In the genomic region with DNA sequence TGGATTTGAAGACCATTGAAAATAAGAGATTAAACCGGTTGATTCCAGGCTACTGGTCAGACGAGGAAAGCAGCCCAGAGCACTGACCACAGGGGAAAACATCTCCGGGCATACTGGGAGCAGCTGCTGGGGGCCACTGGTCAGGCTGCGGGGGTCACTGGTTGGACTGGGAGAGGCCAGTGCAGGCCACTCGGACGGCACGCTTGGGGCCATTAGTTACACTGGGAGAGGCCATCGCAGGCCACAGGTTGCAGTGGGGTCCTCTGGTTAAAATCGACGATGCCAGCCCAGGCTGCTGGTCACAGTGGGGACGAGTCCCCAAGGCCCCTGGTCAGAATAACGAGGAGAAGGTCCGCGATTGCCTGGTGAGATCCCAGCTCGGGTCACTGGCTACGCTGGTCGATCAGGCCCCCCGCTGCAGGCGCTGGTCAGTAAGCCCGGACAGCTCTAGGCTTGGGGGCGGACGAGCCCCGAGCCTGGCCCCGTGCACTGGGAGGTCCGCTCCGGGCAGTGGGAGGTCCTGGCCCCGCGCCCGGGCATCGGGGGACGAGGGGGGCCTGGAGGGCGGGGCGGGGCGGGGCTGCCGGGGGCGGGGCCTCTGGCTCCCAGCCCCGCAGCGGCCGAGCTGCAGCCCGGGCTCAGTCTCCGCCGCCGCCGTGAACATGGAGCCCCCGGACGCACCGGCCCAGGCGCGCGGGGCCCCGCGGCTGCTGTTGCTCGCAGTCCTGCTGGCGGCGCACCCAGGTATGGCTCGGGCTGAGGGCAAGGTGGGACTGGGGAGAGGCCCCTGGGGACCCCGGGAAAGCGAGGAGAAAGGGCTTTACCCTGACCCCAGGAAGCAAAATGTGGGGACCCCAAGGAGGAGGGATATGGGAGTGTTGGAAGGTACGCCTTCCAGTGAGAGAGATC, we compare ENCODE assay signal across 8 cellular contexts. TPM values are rescaled to one million over a fixed set of nuclear protein-coding genes. Genes with fewer than 3 reads are reported as not detected.
DNase-seq lines count a peak whose midpoint lies in the region; ATAC-seq and TF ChIP-seq lines count a peak whose summit lies in the region.

A gene with protein sequence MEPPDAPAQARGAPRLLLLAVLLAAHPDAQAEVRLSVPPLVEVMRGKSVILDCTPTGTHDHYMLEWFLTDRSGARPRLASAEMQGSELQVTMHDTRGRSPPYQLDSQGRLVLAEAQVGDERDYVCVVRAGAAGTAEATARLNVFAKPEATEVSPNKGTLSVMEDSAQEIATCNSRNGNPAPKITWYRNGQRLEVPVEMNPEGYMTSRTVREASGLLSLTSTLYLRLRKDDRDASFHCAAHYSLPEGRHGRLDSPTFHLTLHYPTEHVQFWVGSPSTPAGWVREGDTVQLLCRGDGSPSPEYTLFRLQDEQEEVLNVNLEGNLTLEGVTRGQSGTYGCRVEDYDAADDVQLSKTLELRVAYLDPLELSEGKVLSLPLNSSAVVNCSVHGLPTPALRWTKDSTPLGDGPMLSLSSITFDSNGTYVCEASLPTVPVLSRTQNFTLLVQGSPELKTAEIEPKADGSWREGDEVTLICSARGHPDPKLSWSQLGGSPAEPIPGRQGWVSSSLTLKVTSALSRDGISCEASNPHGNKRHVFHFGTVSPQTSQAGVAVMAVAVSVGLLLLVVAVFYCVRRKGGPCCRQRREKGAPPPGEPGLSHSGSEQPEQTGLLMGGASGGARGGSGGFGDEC (plus strand): TSS at position 641 of the 909 bp plus-strand sequence. CDS start 22 bp downstream, at position 663.

- H3K14ac ChIP-seq in neuronal stem cell (ENCODE audit: low read length): peak within 1 kb of the TSS; percentile 95

- H3K4me3 ChIP-seq in HUES48 (ENCODE audit: low read depth, low read length) (peak within 1 kb of the TSS; percentile 84), adrenal gland (peak within 1 kb of the TSS in 2 of 4 donors; percentile 37 to 78), neuronal stem cell (ENCODE audit: low read length in 2 of 2) (peak within 1 kb of the TSS; percentile 48 to 84)

- H3K23ac ChIP-seq in neuronal stem cell (ENCODE audit: low read depth, low read length, poor library complexity): no peak within 1 kb of the TSS

- no peaks in the 10 kb centered on the region for H3K79me1 ChIP-seq in neuronal stem cell (ENCODE audit: low read depth, low read length)

- H2BK120ac ChIP-seq in neuronal stem cell (ENCODE audit: low read depth, low read length): peak within 1 kb of the TSS; percentile 16

- H3K9me3 ChIP-seq in HUES48 (ENCODE audit: control insufficient read depth, insufficient read depth, low read length) (no peaks in the 10 kb centered on the region), adrenal gland (replicated peaks in 1 of 3) (no peaks in the 10 kb centered on the region), neuronal stem cell (replicated peaks in 1 of 2; ENCODE audit: control insufficient read depth in 2 of 2, insufficient read depth in 1 of 2, low read depth in 1 of 2, low read length in 2 of 2) (peaks cover 0 to 3% of the 10 kb centered on the region in 2 donors)

- H3K9ac ChIP-seq in HUES48 (ENCODE audit: low read depth, low read length) (peak within 1 kb of the TSS; percentile 61), neuronal stem cell (ENCODE audit: low read depth, low read length, poor library complexity) (peak within 1 kb of the TSS; percentile 85)

- H2AFZ ChIP-seq in neuronal stem cell (ENCODE audit: low read length): peak within 1 kb of the TSS; percentile 80

- intact Hi-C loops in adrenal gland (cut with DNase I) (no loop called here), head of caudate nucleus (cut with DNase I) (no loop called here)

- no peak for TF ChIP-seq CTCF in AG09319 (IDR thresholded peaks at IDR 0.05; ENCODE audit: low read depth, low read length)
- TF ChIP-seq CTCF in adrenal gland (IDR thresholded peaks at IDR 0.05): no peak

- peak; percentile 35 for DNase-seq in AG09319 (ENCODE audit: extremely low read depth, low read depth)
- DNase-seq in adrenal gland: peak; percentile 78 to 86 (median 79)
- DNase-seq in head of caudate nucleus: peak in 40 of 42 donors; percentile 9 to 76 (median 51)
- DNase-seq in neuronal stem cell (ENCODE audit: low spot score): peak; percentile 76
- DNase-seq in stimulated activated CD4-positive, alpha-beta T cell treated with anti-CD3 and anti-CD28 coated beads, Interleukin-15, amount 100 ng/mL, for 24 hours: no peak

- H2BK5ac ChIP-seq in neuronal stem cell (ENCODE audit: low read length): peak within 1 kb of the TSS; percentile 19

- TF ChIP-seq POLR2A in adrenal gland (IDR thresholded peaks at IDR 0.05): peak in 1 of 2 donors; percentile 36

- H3K36me3 ChIP-seq in HUES48 (ENCODE audit: control insufficient read depth, insufficient read depth, low read length) (peaks cover 12% of the 10 kb centered on the region), adrenal gland (replicated peaks in 1 of 2) (no peaks in the 10 kb centered on the region), neuronal stem cell (replicated peaks in 1 of 2; ENCODE audit: control insufficient read depth in 2 of 2, insufficient read depth in 2 of 2, low read length in 2 of 2) (no peaks in the 10 kb centered on the region)

- H4K8ac ChIP-seq in neuronal stem cell (ENCODE audit: low read depth, low read length): no peak within 1 kb of the TSS

- peak within 1 kb of the TSS; percentile 95 for H2BK12ac ChIP-seq in neuronal stem cell (ENCODE audit: low read length)

- WGBS in adrenal gland, 4 donors: 2 to 14% (median 3%) methylated on average over 5 to 59 of the region's 59 CpGs
- no CpG with 5 or more reads among the region's 59 CpGs for WGBS in neuronal stem cell (ENCODE audit: extremely low coverage in 2 of 2, insufficient read length in 2 of 2, insufficient replicate concordance in 1 of 2), 2 donors

- H2BK15ac ChIP-seq in neuronal stem cell (ENCODE audit: low read length): peak within 1 kb of the TSS; percentile 98

- H3K4me1 ChIP-seq in HUES48 (ENCODE audit: control insufficient read depth, insufficient read depth, low read length): peaks cover 22% of the 10 kb centered on the region
- peaks cover 16 to 18% of the 10 kb centered on the region in 2 donors for H3K4me1 ChIP-seq in adrenal gland (replicated peaks in 1 of 2)
- H3K4me1 ChIP-seq in neuronal stem cell (ENCODE audit: control insufficient read depth in 2 of 2, insufficient read depth in 1 of 2, low read depth in 1 of 2, low read length in 2 of 2): peaks cover 27 to 29% of the 10 kb centered on the region in 2 donors

- H3K4ac ChIP-seq in neuronal stem cell (ENCODE audit: low read length): no peak within 1 kb of the TSS

- ATAC-seq in HG02970 (IDR thresholded peaks at IDR 0.05; ENCODE audit: low FRiP score, unreplicated experiment) (no peak), HG02938 (IDR thresholded peaks at IDR 0.05; ENCODE audit: unreplicated experiment) (no peak)

- peak within 1 kb of the TSS; percentile 98 for H3K18ac ChIP-seq in neuronal stem cell (ENCODE audit: low read length)

- peak within 1 kb of the TSS; percentile 80 for H3K4me2 ChIP-seq in neuronal stem cell (ENCODE audit: insufficient read depth, low read length, poor library complexity, severe bottlenecking)

- H4K91ac ChIP-seq in neuronal stem cell (ENCODE audit: low read depth, low read length, poor library complexity): no peak within 1 kb of the TSS

- peaks cover 32% of the 10 kb centered on the region for H3K27me3 ChIP-seq in HUES48 (ENCODE audit: control insufficient read depth, insufficient read depth, low read length)
- no peaks in the 10 kb centered on the region for H3K27me3 ChIP-seq in adrenal gland
- H3K27me3 ChIP-seq in neuronal stem cell (ENCODE audit: control insufficient read depth in 3 of 3, insufficient read depth in 3 of 3, low read depth in 1 of 3, low read length in 3 of 3): peaks cover 0 to 3% (median 2%) of the 10 kb centered on the region in 3 experiments

- peak within 1 kb of the TSS; percentile 78 for H3K27ac ChIP-seq in HUES48 (ENCODE audit: low read depth, low read length)
- peak within 1 kb of the TSS in 3 of 5 donors; percentile 34 to 84 (median 36) for H3K27ac ChIP-seq in adrenal gland
- peak within 1 kb of the TSS; percentile 56 for H3K27ac ChIP-seq in neuronal stem cell (replicated peaks; ENCODE audit: low read length)

- H2AK5ac ChIP-seq in neuronal stem cell (ENCODE audit: low read depth, low read length): peak within 1 kb of the TSS; percentile 96

RNA-seq across cellular contexts. Expression of the gene that starts here (rescaled TPM):
- 10 to 100 TPM; 18.6 to 81.1 (median 44.7) TPM for total RNA-seq in adrenal gland
- polyA plus RNA-seq in adrenal gland: 10 to 100 TPM in 2 of 3 donors, 1 to 10 TPM in 1; 5.1 to 68.4 (median 55.1) TPM
- polyA plus RNA-seq in neuronal stem cell (2013, experiment 1 of 2): 28.4 TPM
- polyA plus RNA-seq in neuronal stem cell (2013, experiment 2 of 2): 27.8 TPM
